Comparison of ENCODE assay signal across 14 cellular contexts in the genomic region with DNA sequence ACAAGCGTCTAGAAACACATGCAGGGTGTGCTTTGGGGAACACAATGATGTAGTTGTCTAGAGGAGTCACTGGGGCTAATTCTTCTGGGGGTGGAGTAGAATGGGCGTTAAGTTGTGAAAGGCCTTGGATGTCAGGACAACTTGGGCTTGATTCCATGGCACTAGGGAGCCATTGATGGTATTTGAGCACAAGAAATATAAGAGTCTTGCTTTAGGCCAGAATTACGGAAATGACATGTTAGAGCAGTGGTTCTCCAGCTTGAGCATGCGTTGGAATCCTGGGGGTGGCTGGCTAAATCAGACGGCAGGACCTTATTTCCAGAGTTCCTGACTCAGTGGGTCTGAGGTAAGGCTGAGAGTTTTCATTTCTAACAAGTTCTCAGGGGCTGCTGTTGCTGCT. TPM values are rescaled to one million over a fixed set of nuclear protein-coding genes. Genes with fewer than 3 reads are reported as not detected.
"Had no signal": no experiment of that assay in that cellular context is flagged by ENCODE, and none has a peak within 500 bp of the region (broad histone marks: within the 10 kb centered on the region; RNA-seq: fewer than 3 reads in every experiment).

No MANE protein-coding gene starts in this region.

- H3K27ac ChIP-seq: breast epithelium, dorsolateral prefrontal cortex, gastroesophageal sphincter, prostate gland, right lobe of liver had no signal

- ATAC-seq: gastroesophageal sphincter; left ventricle myocardium superior; naive thymus-derived CD4-positive, alpha-beta T cell had no signal

- H3K9me3 ChIP-seq: prostate gland, right lobe of liver had no signal

- H3K36me3 ChIP-seq: breast epithelium, gastroesophageal sphincter, prostate gland, right lobe of liver had no signal

- H3K9me3 Mint-ChIP-seq: activated CD4-positive, alpha-beta memory T cell treated with anti-CD3 and anti-CD28 coated beads, Interleukin-2, amount 10 ng/mL, durations not matched to agents 7 days and 5 days; activated naive CD8-positive, alpha-beta T cell treated with anti-CD3 and anti-CD28 coated beads, Interleukin-2, amount 10 ng/mL, durations not matched to agents 7 days and 5 days; type B pancreatic cell had no signal

- H3K27me3 ChIP-seq: breast epithelium, right lobe of liver had no signal

- H3K27me3 Mint-ChIP-seq: activated CD4-positive, alpha-beta memory T cell treated with anti-CD3 and anti-CD28 coated beads, Interleukin-2, amount 10 ng/mL, durations not matched to agents 7 days and 5 days; activated naive CD8-positive, alpha-beta T cell treated with anti-CD3 and anti-CD28 coated beads, Interleukin-2, amount 10 ng/mL, durations not matched to agents 7 days and 5 days; naive thymus-derived CD4-positive, alpha-beta T cell; type B pancreatic cell had no signal

- H3K4me3 Mint-ChIP-seq: activated CD4-positive, alpha-beta memory T cell treated with anti-CD3 and anti-CD28 coated beads, Interleukin-2, amount 10 ng/mL, durations not matched to agents 7 days and 5 days; activated naive CD8-positive, alpha-beta T cell treated with anti-CD3 and anti-CD28 coated beads, Interleukin-2, amount 10 ng/mL, durations not matched to agents 7 days and 5 days; type B pancreatic cell had no signal

- H3K4me1 ChIP-seq: breast epithelium, gastroesophageal sphincter, prostate gland, right lobe of liver had no signal

- H3K36me3 Mint-ChIP-seq: activated naive CD8-positive, alpha-beta T cell treated with anti-CD3 and anti-CD28 coated beads, Interleukin-2, amount 10 ng/mL, durations not matched to agents 7 days and 5 days; naive thymus-derived CD4-positive, alpha-beta T cell; type B pancreatic cell had no signal

- DNase-seq: activated CD8-positive, alpha-beta memory T cell treated with anti-CD3 and anti-CD28 coated beads, Interleukin-2, amount 50 U/mL, for 4 hours; anterior cingulate cortex; dorsolateral prefrontal cortex; kidney; occipital lobe had no signal

- H3K27ac Mint-ChIP-seq: activated CD4-positive, alpha-beta memory T cell treated with anti-CD3 and anti-CD28 coated beads, Interleukin-2, amount 10 ng/mL, durations not matched to agents 7 days and 5 days; activated naive CD8-positive, alpha-beta T cell treated with anti-CD3 and anti-CD28 coated beads, Interleukin-2, amount 10 ng/mL, durations not matched to agents 7 days and 5 days; type B pancreatic cell had no signal

- H3K4me3 ChIP-seq: breast epithelium, dorsolateral prefrontal cortex, gastroesophageal sphincter, prostate gland, right lobe of liver had no signal

RNA-seq across cellular contexts. Expression of a gene that starts 29.2 kb away (rescaled TPM):
- polyA plus RNA-seq: naive thymus-derived CD4-positive, alpha-beta T cell had no signal
